ENCODE assay signal across 18 cellular contexts in genomic region chr10:112394475-112394875, GRCh38. TPM values are rescaled to one million over a fixed set of nuclear protein-coding genes. Genes with fewer than 3 reads are reported as not detected.
DNase-seq lines count a peak whose midpoint lies in the region; ATAC-seq and TF ChIP-seq lines count a peak whose summit lies in the region.
"Had no signal": no experiment of that assay in that cellular context is flagged by ENCODE, and none has a peak within 500 bp of the region (broad histone marks: within the 10 kb centered on the region; RNA-seq: fewer than 3 reads in every experiment).

No MANE protein-coding gene starts in this region.

- no peak overlapping the region for H3K27ac Mint-ChIP-seq in glutamatergic neuron (ENCODE audit: unreplicated experiment)
- H3K27ac Mint-ChIP-seq in stimulated activated naive B cell treated with anti-CD40 and anti-IgM and Interleukin-4, amounts not matched to agents 10 μg/mL and 1 μg/mL and 100 μg/mL, for 72 hours: no peak overlapping the region
- H3K27ac Mint-ChIP-seq: dendritic cell treated with granulocyte-macrophage colony-stimulating factor and Interleukin-4, amounts not matched to agents 40 ng/mL and 50 ng/mL, for 4 days; GM23338 had no signal

- TF ChIP-seq CTCF in 22Rv1 (IDR thresholded peaks at IDR 0.05) (no peak), glutamatergic neuron (IDR thresholded peaks at IDR 0.05; ENCODE audit: partially characterized antibody, unreplicated experiment) (no peak)

- H3K9me3 Mint-ChIP-seq in glutamatergic neuron (ENCODE audit: unreplicated experiment): no peaks in the 10 kb centered on the region
- no peaks in the 10 kb centered on the region for H3K9me3 Mint-ChIP-seq in stimulated activated naive B cell treated with anti-CD40 and anti-IgM and Interleukin-4, amounts not matched to agents 10 μg/mL and 1 μg/mL and 100 μg/mL, for 72 hours
- H3K9me3 Mint-ChIP-seq: dendritic cell treated with granulocyte-macrophage colony-stimulating factor and Interleukin-4, amounts not matched to agents 40 ng/mL and 50 ng/mL, for 4 days; GM23338; naive B cell had no signal

- H3K4me1 Mint-ChIP-seq in glutamatergic neuron (ENCODE audit: low read depth, unreplicated experiment): no peaks in the 10 kb centered on the region
- peaks cover 15 to 18% of the 10 kb centered on the region in 2 donors for H3K4me1 Mint-ChIP-seq in stimulated activated naive B cell treated with anti-CD40 and anti-IgM and Interleukin-4, amounts not matched to agents 10 μg/mL and 1 μg/mL and 100 μg/mL, for 72 hours
- H3K4me1 Mint-ChIP-seq: GM23338 had no signal

- DNase-seq in LoVo (ENCODE audit: low spot score) (peak; percentile 70), left colon (peak; percentile 58 to 72), glutamatergic neuron (no peak), DMS 273 treated with DMSO at 0.1 percent for 48 hours (lab: John Stamatoyannopoulos, UW) (no peak)
- no peak for DNase-seq in stimulated activated naive B cell treated with anti-CD40 and anti-IgM and Interleukin-4, amounts not matched to agents 10 μg/mL and 1 μg/mL and 100 μg/mL, for 72 hours
- DNase-seq in central memory CD4-positive, alpha-beta T cell: no peak
- DNase-seq: activated gamma-delta T cell treated with Interleukin-2 at 50 U/mL for 16 hours; IMR-90; naive B cell; NCI-H2107; spleen; stimulated activated naive CD4-positive, alpha-beta T cell treated with Interleukin-2 at 50 U/mL for 16 hours; uterus had no signal

- no peaks in the 10 kb centered on the region for H3K36me3 Mint-ChIP-seq in glutamatergic neuron (ENCODE audit: unreplicated experiment)
- peaks cover 4 to 22% of the 10 kb centered on the region in 2 donors for H3K36me3 Mint-ChIP-seq in stimulated activated naive B cell treated with anti-CD40 and anti-IgM and Interleukin-4, amounts not matched to agents 10 μg/mL and 1 μg/mL and 100 μg/mL, for 72 hours

- H3K27ac ChIP-seq in 22Rv1: peak overlapping the region; percentile 83
- H3K27ac ChIP-seq: esophagus muscularis mucosa, uterus had no signal

- no peak overlapping the region for H3K4me3 Mint-ChIP-seq in glutamatergic neuron (ENCODE audit: unreplicated experiment)
- H3K4me3 Mint-ChIP-seq in stimulated activated naive B cell treated with anti-CD40 and anti-IgM and Interleukin-4, amounts not matched to agents 10 μg/mL and 1 μg/mL and 100 μg/mL, for 72 hours: no peak overlapping the region
- H3K4me3 Mint-ChIP-seq: dendritic cell treated with granulocyte-macrophage colony-stimulating factor and Interleukin-4, amounts not matched to agents 40 ng/mL and 50 ng/mL, for 4 days; GM23338; naive B cell had no signal

- intact Hi-C loops in left colon (cut with DNase I, micrococcal nuclease): no loop called here

- peak; percentile 35 for ATAC-seq in GM18508 (IDR thresholded peaks at IDR 0.05; ENCODE audit: insufficient read depth, unreplicated experiment)
- ATAC-seq in left colon: peak; percentile 76
- ATAC-seq in stimulated activated naive B cell treated with anti-CD40 and anti-IgM and Interleukin-4, amounts not matched to agents 10 μg/mL and 1 μg/mL and 100 μg/mL, for 72 hours (replicated peaks): no peak
- ATAC-seq: GM23338 had no signal

- no peaks in the 10 kb centered on the region for H3K27me3 Mint-ChIP-seq in glutamatergic neuron (ENCODE audit: unreplicated experiment)
- no peaks in the 10 kb centered on the region for H3K27me3 Mint-ChIP-seq in stimulated activated naive B cell treated with anti-CD40 and anti-IgM and Interleukin-4, amounts not matched to agents 10 μg/mL and 1 μg/mL and 100 μg/mL, for 72 hours
- H3K27me3 Mint-ChIP-seq: dendritic cell treated with granulocyte-macrophage colony-stimulating factor and Interleukin-4, amounts not matched to agents 40 ng/mL and 50 ng/mL, for 4 days; naive B cell had no signal

RNA-seq across cellular contexts. Expression of gene ACSL5, which starts 20.6 kb away (rescaled TPM):
- total RNA-seq in left colon (100 to 1,000 TPM; 216 to 301 TPM), glutamatergic neuron (ENCODE audit: unreplicated experiment) (not detected)
- total RNA-seq: GM23338 had no signal

RNA-seq across cellular contexts. Expression of gene ZDHHC6, which starts 52.2 kb away (rescaled TPM):
- total RNA-seq in left colon: 10 to 100 TPM; 31.7 to 34.0 TPM
- 33.0 TPM for total RNA-seq in glutamatergic neuron (ENCODE audit: unreplicated experiment)

RNA-seq across cellular contexts. Expression of gene VTI1A, which starts 52.5 kb away (rescaled TPM):
- total RNA-seq in left colon (10 to 100 TPM; 44.4 to 52.8 TPM), glutamatergic neuron (ENCODE audit: unreplicated experiment) (61.0 TPM)

Comparison
In these comparisons a context has a peak if more than half of its experiments do, and no peak if none do; other contexts are left out.
1. ATAC-seq: peak in GM18508 (single experiment) and left colon (single experiment); none in stimulated activated naive B cell treated with anti-CD40 and anti-IgM and Interleukin-4, amounts not matched to agents 10 μg/mL and 1 μg/mL and 100 μg/mL, for 72 hours (0 of 2).
2. DNase-seq: peak in LoVo (single experiment) and left colon (2 of 2); none in glutamatergic neuron (single experiment), stimulated activated naive B cell treated with anti-CD40 and anti-IgM and Interleukin-4, amounts not matched to agents 10 μg/mL and 1 μg/mL and 100 μg/mL, for 72 hours (single experiment), DMS 273 treated with DMSO at 0.1 percent for 48 hours (single experiment) and central memory CD4-positive, alpha-beta T cell (single experiment).
3. RNA of gene ACSL5, which starts 20.6 kb away (total RNA-seq): 216 to 301 TPM in left colon; not detected in glutamatergic neuron (single experiment); every median in the first group is over 100 times any median in the second.